Comparison of ENCODE assay signal across 8 cellular contexts in the genomic region with DNA sequence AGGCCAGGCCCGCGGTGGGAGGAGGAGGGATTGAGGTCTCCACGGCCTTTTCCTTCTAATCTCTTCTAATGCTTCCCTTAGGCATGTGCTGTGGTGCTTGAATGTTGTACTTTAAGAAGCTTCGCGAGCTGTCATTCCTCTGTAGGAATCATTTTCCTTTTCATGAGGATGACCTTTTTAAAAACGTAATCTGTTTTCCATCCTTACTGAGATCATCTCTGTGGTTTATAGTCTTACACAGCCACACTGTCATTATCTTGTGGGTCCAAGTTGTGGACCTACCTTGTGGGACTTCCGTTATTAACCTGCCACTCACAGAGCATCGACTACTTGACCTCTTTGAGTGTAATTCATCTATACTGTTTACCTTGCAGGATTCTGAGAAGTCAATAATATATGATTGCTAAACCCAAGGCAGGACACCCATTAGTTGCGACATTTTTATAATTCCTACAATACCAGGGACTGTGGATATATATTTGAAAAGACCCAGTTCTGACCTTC. TPM values are rescaled to one million over a fixed set of nuclear protein-coding genes. Genes with fewer than 3 reads are reported as not detected.
DNase-seq lines count a peak whose midpoint lies in the region; ATAC-seq and TF ChIP-seq lines count a peak whose summit lies in the region.

No MANE protein-coding gene starts in this region.

- DNase-seq in PC-9 (no peak), esophagus squamous epithelium (lab: John Stamatoyannopoulos, UW) (no peak), prostate gland (ENCODE audit: low spot score) (no peak), GM10248 (ENCODE audit: extremely low spot score) (no peak), cortex of kidney (lab: John Stamatoyannopoulos, UW) (no peak)
- no peak for DNase-seq in activated CD4-positive, alpha-beta T cell treated with anti-CD3 and anti-CD28 coated beads, Interleukin-2, amount 50 U/mL, for 48 hours

- TF ChIP-seq CTCF in PC-9 (conservative IDR thresholded peaks at IDR 0.05) (no peak), esophagus squamous epithelium (IDR thresholded peaks at IDR 0.05) (no peak), prostate gland (IDR thresholded peaks at IDR 0.05) (no peak), GM10248 (IDR thresholded peaks at IDR 0.05; ENCODE audit: control extremely low read depth, extremely low read depth, low read depth, missing control alignments) (no peak)

- peak overlapping the region; percentile 82 for H3K9ac ChIP-seq in ES-I3 (ENCODE audit: low read depth, low read length)

- H2AFZ ChIP-seq in PC-9 = peak overlapping the region; percentile 97

- peak overlapping the region; percentile 93 for H3K4me3 ChIP-seq in PC-9
- H3K4me3 ChIP-seq in esophagus squamous epithelium = peak overlapping the region; percentile 87 to 96 (median 89)
- H3K4me3 ChIP-seq in prostate gland = peak overlapping the region; percentile 81 to 96

- H3K27me3 ChIP-seq in PC-9 (ENCODE audit: insufficient read depth, low read depth) = no peaks in the 10 kb centered on the region
- no peaks in the 10 kb centered on the region for H3K27me3 ChIP-seq in esophagus squamous epithelium
- no peaks in the 10 kb centered on the region for H3K27me3 ChIP-seq in prostate gland (replicated peaks; ENCODE audit: insufficient read depth)

- TF ChIP-seq POLR2A in esophagus squamous epithelium (IDR thresholded peaks at IDR 0.05) (no peak), prostate gland (IDR thresholded peaks at IDR 0.05) (no peak)

- H3K27ac ChIP-seq in PC-9 (no peak overlapping the region), esophagus squamous epithelium (peak overlapping the region; percentile 81 to 92 (median 90)), prostate gland (peak overlapping the region; percentile 92 to 96)

- 0 out of 2 replicates have a peak, but pooled peaks cover 4% of the 10 kb centered on the region for H4K20me1 ChIP-seq in PC-9 (ENCODE audit: insufficient read depth)

- intact Hi-C loops in PC-9 (cut with micrococcal nuclease; ENCODE audit: unreplicated experiment) (loop anchor here (5.0 kb wide), 1 partner anchor 394 kb away; no protein-coding TSS in a partner anchor), esophagus squamous epithelium (cut with DNase I) (no loop called here), prostate gland (cut with DNase I) (no loop called here)

- no TSS peak for BruUV-seq in PC-9 (replicated peaks; lab: Mats Ljungman, UMichigan)

- no peaks in the 10 kb centered on the region for H3K9me3 ChIP-seq in ES-I3 (ENCODE audit: control insufficient read depth, insufficient read depth, low read length)
- H3K9me3 ChIP-seq in PC-9 (ENCODE audit: insufficient read depth, low read depth) = no peaks in the 10 kb centered on the region
- no peaks in the 10 kb centered on the region for H3K9me3 ChIP-seq in esophagus squamous epithelium
- H3K9me3 ChIP-seq in prostate gland = no peaks in the 10 kb centered on the region

- POLR2A ChIA-PET in PC-9 (lab: Charles Lee; ENCODE audit: unreplicated experiment) (no interaction called here), GM10248 (lab: Yijun Ruan, JAX) (no interaction called here)

- 14 to 15% methylated on average over 9 of the region's 9 CpGs for WGBS in esophagus squamous epithelium, 2 donors
- WGBS in prostate gland = 21% methylated on average over 8 of the region's 9 CpGs

- H3K9me2 ChIP-seq in PC-9 (ENCODE audit: insufficient read depth) = no peaks in the 10 kb centered on the region

- peak overlapping the region; percentile 75 for H3K4me2 ChIP-seq in PC-9

- H3K4me1 ChIP-seq in ES-I3 (ENCODE audit: insufficient read depth, low read length) (no peaks in the 10 kb centered on the region), PC-9 (replicated peaks; ENCODE audit: insufficient read depth) (peaks cover 56% of the 10 kb centered on the region), esophagus squamous epithelium (peaks cover 0 to 42% (median 8%) of the 10 kb centered on the region in 3 donors), prostate gland (replicated peaks) (no peaks in the 10 kb centered on the region)

- H3K36me3 ChIP-seq in ES-I3 (ENCODE audit: insufficient read depth, low read length) (no peaks in the 10 kb centered on the region), PC-9 (ENCODE audit: low read depth) (no peaks in the 10 kb centered on the region), esophagus squamous epithelium (peaks cover 0 to 17% (median 0%) of the 10 kb centered on the region in 3 donors), prostate gland (no peaks in the 10 kb centered on the region)

- ATAC-seq in GM18861 (IDR thresholded peaks at IDR 0.05; ENCODE audit: unreplicated experiment) = no peak

- peaks cover 29% of the 10 kb centered on the region for H3K79me2 ChIP-seq in PC-9 (ENCODE audit: low read depth)

- CTCF ChIA-PET in PC-9 (lab: Charles Lee) = no interaction called here
- CTCF ChIA-PET in GM10248 (lab: Yijun Ruan, JAX) = no interaction called here

- H3F3A ChIP-seq in PC-9 (ENCODE audit: insufficient read depth, low read depth) = peaks cover 21% of the 10 kb centered on the region; the same call in 1 of the 2 replicates

RNA-seq across cellular contexts. Expression of gene SLC25A27, which starts 0.7 kb away (rescaled TPM):
- total RNA-seq in PC-9 (2021) (25.0 and 27.1 TPM in 2 replicates), esophagus squamous epithelium (10 to 100 TPM in 1 of 4 donors, 1 to 10 TPM in 3; 6.5 to 29.8 (median 8.1) TPM), prostate gland (10 to 100 TPM; 33.7 to 43.7 TPM)

RNA-seq across cellular contexts. Expression of gene CYP39A1, which starts 0.9 kb away (rescaled TPM):
- total RNA-seq in PC-9 (2021) (2.9 and 5.6 TPM in 2 replicates), esophagus squamous epithelium (1 to 10 TPM; 2.8 to 9.2 (median 5.1) TPM), prostate gland (10 to 100 TPM; 17.6 to 31.2 TPM)

RNA-seq across cellular contexts. Expression of gene TDRD6, which starts 34.2 kb away (rescaled TPM):
- 0.23 and 0.57 TPM in 2 replicates for total RNA-seq in PC-9 (2021)
- 1 to 10 TPM in 1 of 4 donors, under 1 TPM in 2, not detected in 1; 0.04 to 1.1 (median 0.22) TPM for total RNA-seq in esophagus squamous epithelium
- 10 to 100 TPM in 1 of 2 donors, under 1 TPM in 1; 0.91 to 13.0 TPM for total RNA-seq in prostate gland
